ENCODE assay signal across 9 cellular contexts in the genomic region with DNA sequence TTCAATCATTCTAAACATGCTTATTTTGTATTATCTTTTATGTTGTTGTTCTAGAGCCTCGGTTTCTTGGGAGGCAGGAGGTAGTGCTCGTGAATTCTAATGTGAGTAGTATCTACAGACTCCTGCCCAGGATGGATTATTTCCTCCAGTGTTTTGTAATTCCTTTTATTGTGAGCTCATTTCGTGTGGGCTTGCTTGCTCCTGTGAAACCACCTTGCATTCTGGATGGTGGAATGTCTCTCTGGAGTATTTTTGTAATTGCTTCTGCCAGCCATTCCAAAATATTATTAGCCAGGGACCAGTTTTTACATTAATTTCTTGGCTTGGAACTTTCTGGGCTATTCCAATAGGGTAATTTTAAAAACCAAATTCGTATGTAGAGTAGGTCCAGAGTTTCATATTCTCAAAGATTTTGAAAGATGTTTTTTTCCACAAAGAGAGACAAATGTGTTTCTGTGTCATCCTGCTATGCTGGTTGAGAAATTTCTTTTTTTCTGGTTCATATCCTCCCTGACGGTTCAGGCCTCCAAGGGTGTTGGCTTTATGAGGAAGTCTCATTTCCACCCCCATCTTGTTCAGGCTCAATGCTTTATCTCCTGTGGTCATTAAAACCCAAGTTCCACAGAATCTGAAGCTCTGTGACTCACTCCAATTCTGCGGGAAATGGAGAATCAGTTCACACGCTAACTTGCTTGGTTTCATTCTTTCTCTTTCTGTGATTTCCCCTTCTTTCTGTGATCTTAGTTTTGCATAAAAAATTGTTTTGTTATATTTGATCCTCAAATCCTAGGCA. TPM values are rescaled to one million over a fixed set of nuclear protein-coding genes. Genes with fewer than 3 reads are reported as not detected.
DNase-seq lines count a peak whose midpoint lies in the region; TF ChIP-seq lines count a peak whose summit lies in the region.
"Had no signal": no experiment of that assay in that cellular context is flagged by ENCODE, and none has a peak within 500 bp of the region (broad histone marks: within the 10 kb centered on the region; RNA-seq: fewer than 3 reads in every experiment).

No MANE protein-coding gene starts in this region.

- H4K20me1 ChIP-seq in Karpas-422 (ENCODE audit: insufficient read depth, low read depth, low read length): no peaks in the 10 kb centered on the region

- H3K4me2 ChIP-seq in Karpas-422 (ENCODE audit: low read depth, low read length, poor library complexity, severe bottlenecking): no peak overlapping the region

- H3K4me1 ChIP-seq in endodermal cell (ENCODE audit: control insufficient read depth, insufficient read depth, low read length) (no peaks in the 10 kb centered on the region), Karpas-422 (ENCODE audit: low read length) (no peaks in the 10 kb centered on the region)

- no peaks in the 10 kb centered on the region for H3K36me3 Mint-ChIP-seq in endodermal cell (ENCODE audit: low read depth)

- H2AFZ ChIP-seq in Karpas-422 (ENCODE audit: low read length): no peak overlapping the region

- H3K4me3 Mint-ChIP-seq in endodermal cell: no peak overlapping the region

- H3K27ac ChIP-seq in endodermal cell (ENCODE audit: low read depth, low read length): no peak overlapping the region
- H3K27ac ChIP-seq in Karpas-422 (ENCODE audit: low read length): no peak overlapping the region

- H3K36me3 ChIP-seq in endodermal cell (ENCODE audit: control insufficient read depth, insufficient read depth, low read length): no peaks in the 10 kb centered on the region
- H3K36me3 ChIP-seq in Karpas-422 (ENCODE audit: insufficient read depth, low read length): no peaks in the 10 kb centered on the region

- 84 to 90% methylated on average over 4 to 7 of the region's 7 CpGs for WGBS in endodermal cell (ENCODE audit: insufficient coverage in 1 of 2, insufficient read length in 1 of 2), 2 experiments

- H3K27me3 Mint-ChIP-seq in endodermal cell (ENCODE audit: insufficient read depth): no peaks in the 10 kb centered on the region

- DNase-seq in GM12865 (ENCODE audit: low read depth): peak; percentile 66
- DNase-seq in NOMO-1 (lab: John Stamatoyannopoulos, UW; ENCODE audit: unreplicated experiment in 2 of 2): peak; percentile 55 to 70
- peak; percentile 16 for DNase-seq in endodermal cell
- peak; percentile 81 for DNase-seq in skeletal muscle cell (ENCODE audit: low read depth)
- DNase-seq in RKO (ENCODE audit: low spot score): no peak
- DNase-seq in Karpas-422: no peak
- DNase-seq in NCI-H2196 (lab: John Stamatoyannopoulos, UW; ENCODE audit: unreplicated experiment): no peak
- no peak for DNase-seq in NCI-H69 (lab: John Stamatoyannopoulos, UW)
- DNase-seq: NCI-H1048 had no signal

- no peaks in the 10 kb centered on the region for H3K27me3 ChIP-seq in endodermal cell (ENCODE audit: control insufficient read depth, insufficient read depth, low read length, poor library complexity, severe bottlenecking)
- H3K27me3 ChIP-seq in Karpas-422 (ENCODE audit: low read length): no peaks in the 10 kb centered on the region

- no peaks in the 10 kb centered on the region for H3K9me2 ChIP-seq in Karpas-422 (replicated peaks; ENCODE audit: insufficient read depth, low read length)

- H3K4me3 ChIP-seq in GM12865 (ENCODE audit: low read depth, low read length) (no peak overlapping the region), endodermal cell (ENCODE audit: low read length) (no peak overlapping the region), skeletal muscle cell (ENCODE audit: low read depth, low read length) (no peak overlapping the region), Karpas-422 (ENCODE audit: low read length) (no peak overlapping the region)

- TF ChIP-seq CTCF in GM12865 (IDR thresholded peaks at IDR 0.05; ENCODE audit: insufficient read depth, low read depth, low read length, missing control alignments): no peak
- no peak for TF ChIP-seq CTCF in endodermal cell (conservative IDR thresholded peaks at IDR 0.05)

- H3K4me1 Mint-ChIP-seq in endodermal cell: peaks cover 10% of the 10 kb centered on the region

- H3K9me3 Mint-ChIP-seq in endodermal cell: no peaks in the 10 kb centered on the region

- H3K27ac Mint-ChIP-seq in endodermal cell: no peak overlapping the region

- H3K79me2 ChIP-seq in Karpas-422 (ENCODE audit: low read length): no peaks in the 10 kb centered on the region

- H3K9ac ChIP-seq in endodermal cell (ENCODE audit: extremely low read depth, low read length, poor library complexity, severe bottlenecking) (no peak overlapping the region), Karpas-422 (ENCODE audit: low read length) (no peak overlapping the region)

- H3K9me3 ChIP-seq in endodermal cell (ENCODE audit: control insufficient read depth, low read length) (no peaks in the 10 kb centered on the region), Karpas-422 (ENCODE audit: low read length) (no peaks in the 10 kb centered on the region)

RNA-seq across cellular contexts. Expression of gene CALD1, which starts 41.7 kb away (rescaled TPM):
- 100 to 1,000 TPM; 111 to 132 TPM for total RNA-seq in endodermal cell
- 142 TPM for polyA plus RNA-seq in endodermal cell (2013, experiment 1 of 2)
- polyA plus RNA-seq in endodermal cell (2013, experiment 2 of 2): 153 TPM
- total RNA-seq in Karpas-422 (2014; rRNA removed; shearing (Covaris generic); ENCODE audit: low replicate concordance): 1.0 TPM in 1 of 2 replicates, not detected in the other

Comparison
In these comparisons a context has a peak if more than half of its experiments do, and no peak if none do; other contexts are left out.
1. DNase-seq: peak in GM12865 (single experiment), NOMO-1 (2 of 2), endodermal cell (single experiment) and skeletal muscle cell (single experiment); none in RKO (single experiment), Karpas-422 (single experiment), NCI-H2196 (single experiment) and NCI-H69 (single experiment).
2. RNA of gene CALD1, which starts 41.7 kb away (total RNA-seq): 111 to 132 TPM in endodermal cell; 1.0 TPM in Karpas-422; every median in the first group is over 10 times any median in the second.